ENCODE assay signal across 1 cellular context in genomic region chr3:183179550-183179908, GRCh38.
A peak's percentile ranks its signal among the peaks of the same experiment; 100 is the strongest.
TF ChIP-seq lines count a peak whose summit lies in the region.

No MANE protein-coding gene starts in this region.

TF ChIP-seq in H1, 55 proteins besides CTCF, POLR2A, EP300 and RAD21:
- TF ChIP-seq EZH2 (IDR thresholded peaks at IDR 0.05; ENCODE audit: low read depth, low read length, severe bottlenecking) (peak; percentile 31), SUZ12 (IDR thresholded peaks at IDR 0.05; ENCODE audit: low read length) (peak; percentile 55; the same call in 1 of the 2 replicates)
TF ChIP-seq in H1: peak in this region for 2; not testable (repeated sequence) for 53.
